28 cellular contexts compared by ENCODE assay signal in genomic region chr13:43328907-43329306, GRCh38.
DNase-seq lines count a peak whose midpoint lies in the region; ATAC-seq, FAIRE-seq and TF ChIP-seq lines count a peak whose summit lies in the region.
"Had no signal": no experiment of that assay in that cellular context is flagged by ENCODE, and none has a peak within 500 bp of the region (broad histone marks: within the 10 kb centered on the region; RNA-seq: fewer than 3 reads in every experiment).

No MANE protein-coding gene starts in this region.

- no peak overlapping the region for H3K27ac Mint-ChIP-seq in nephron progenitor cell
- H3K27ac Mint-ChIP-seq: CD14-positive monocyte; CD4-positive, alpha-beta memory T cell; CD4-positive, CD25-positive, alpha-beta regulatory T cell; CD8-positive, alpha-beta memory T cell had no signal

- H3K9ac ChIP-seq in HepG2 (ENCODE audit: insufficient read depth, low read depth, low read length): no peak overlapping the region
- H3K9ac ChIP-seq: BLaER1 had no signal

- H3K27me3 ChIP-seq in right atrium auricular region: no peaks in the 10 kb centered on the region
- H3K27me3 ChIP-seq in right lobe of liver: no peaks in the 10 kb centered on the region
- no peaks in the 10 kb centered on the region for H3K27me3 ChIP-seq in HepG2 (ENCODE audit: control insufficient read depth in 1 of 2, insufficient read depth in 2 of 2, low read length in 2 of 2)
- H3K27me3 ChIP-seq in gastroesophageal sphincter: no peaks in the 10 kb centered on the region
- no peaks in the 10 kb centered on the region for H3K27me3 ChIP-seq in psoas muscle (ENCODE audit: insufficient read depth in 3 of 3, low read length in 2 of 3)
- H3K27me3 ChIP-seq: BE2C, BLaER1 had no signal

- no peak overlapping the region for H3K4me3 ChIP-seq in right atrium auricular region
- no peak overlapping the region for H3K4me3 ChIP-seq in right lobe of liver
- no peak overlapping the region for H3K4me3 ChIP-seq in HepG2 (replicated peaks in 1 of 3; ENCODE audit: insufficient read depth in 1 of 3, low read depth in 2 of 3, low read length in 3 of 3)
- H3K4me3 ChIP-seq in gastroesophageal sphincter: no peak overlapping the region
- no peak overlapping the region for H3K4me3 ChIP-seq in psoas muscle
- H3K4me3 ChIP-seq: BLaER1 had no signal

- no peak for FAIRE-seq in HepG2 (lab: Jason Lieb, UNC)
- FAIRE-seq: A204.1, GM12891, GM19239 had no signal

- BruUV-seq in HepG2 (replicated peaks; lab: Mats Ljungman, UMichigan): no TSS peak

- H3K27me3 Mint-ChIP-seq in nephron progenitor cell (ENCODE audit: low read depth, poor library complexity): peaks cover under 1% of the 10 kb centered on the region
- H3K27me3 Mint-ChIP-seq: CD4-positive, CD25-positive, alpha-beta regulatory T cell had no signal

- H3K4me1 ChIP-seq in right atrium auricular region (no peaks in the 10 kb centered on the region), right lobe of liver (no peaks in the 10 kb centered on the region), HepG2 (ENCODE audit: insufficient read depth, low read length) (no peaks in the 10 kb centered on the region), gastroesophageal sphincter (peaks cover 0 to 34% (median 11%) of the 10 kb centered on the region in 3 donors), psoas muscle (peaks cover 7% of the 10 kb centered on the region)
- H3K4me1 ChIP-seq: BLaER1 had no signal

- intact Hi-C loops in left cardiac atrium (cut with DNase I): no loop called here
- intact Hi-C loops in right lobe of liver (cut with DNase I): no loop called here
- intact Hi-C loops in HepG2 (cut with micrococcal nuclease; ENCODE audit: unreplicated experiment): no loop called here
- intact Hi-C loops in psoas muscle (cut with DNase I): no loop called here

- no peak overlapping the region for H2AFZ ChIP-seq in HepG2 (ENCODE audit: low read length)

- no peak for TF ChIP-seq CTCF in right atrium auricular region (IDR thresholded peaks at IDR 0.05)
- TF ChIP-seq CTCF in right lobe of liver (IDR thresholded peaks at IDR 0.05): no peak
- no peak for TF ChIP-seq CTCF in HepG2 (CRISPR knock-in tag; IDR thresholded peaks at IDR 0.05)
- TF ChIP-seq CTCF in gastroesophageal sphincter (IDR thresholded peaks at IDR 0.05): no peak
- TF ChIP-seq CTCF in psoas muscle (IDR thresholded peaks at IDR 0.05): no peak
- no peak for TF ChIP-seq CTCF in nephron progenitor cell (IDR thresholded peaks at IDR 0.05)

- WGBS in right lobe of liver (ENCODE audit: insufficient coverage, low coverage, low lambda C conversion rate, missing lambda C conversion rate): 31% methylated on average over 1 of the region's 1 CpG
- 0% methylated on average over 1 of the region's 1 CpG for WGBS in HepG2 (ENCODE audit: low lambda C conversion rate)
- 50 to 92% methylated on average over 1 of the region's 1 CpG for WGBS in gastroesophageal sphincter (ENCODE audit: low coverage in 1 of 2), 2 donors
- WGBS in psoas muscle, 3 donors: 72 to 97% (median 88%) methylated on average over 1 of the region's 1 CpG

- no peaks in the 10 kb centered on the region for H3K9me3 Mint-ChIP-seq in nephron progenitor cell
- H3K9me3 Mint-ChIP-seq: CD14-positive monocyte; CD4-positive, alpha-beta memory T cell; CD4-positive, CD25-positive, alpha-beta regulatory T cell; CD8-positive, alpha-beta memory T cell had no signal

- TF ChIP-seq RAD21 in HepG2 (CRISPR knock-in tag; IDR thresholded peaks at IDR 0.05): no peak

- H3K36me3 Mint-ChIP-seq in nephron progenitor cell (ENCODE audit: low read depth): no peaks in the 10 kb centered on the region
- H3K36me3 Mint-ChIP-seq: CD14-positive monocyte; CD4-positive, alpha-beta memory T cell; CD4-positive, CD25-positive, alpha-beta regulatory T cell had no signal

- H3K9me3 ChIP-seq in right atrium auricular region: no peaks in the 10 kb centered on the region
- no peaks in the 10 kb centered on the region for H3K9me3 ChIP-seq in right lobe of liver
- no peaks in the 10 kb centered on the region for H3K9me3 ChIP-seq in HepG2 (ENCODE audit: low read length)
- H3K9me3 ChIP-seq in gastroesophageal sphincter: no peaks in the 10 kb centered on the region
- H3K9me3 ChIP-seq in psoas muscle: no peaks in the 10 kb centered on the region
- H3K9me3 ChIP-seq: BE2C, BLaER1 had no signal

- no peaks in the 10 kb centered on the region for H4K20me1 ChIP-seq in HepG2 (ENCODE audit: insufficient read depth, low read length)
- H4K20me1 ChIP-seq: BLaER1 had no signal

- CTCF ChIA-PET in HepG2 (lab: Yijun Ruan, JAX; ENCODE audit: low intra/inter-chr PET ratio, low total read pairs): no interaction called here

- H3K4me3 Mint-ChIP-seq in nephron progenitor cell: no peak overlapping the region
- H3K4me3 Mint-ChIP-seq: CD14-positive monocyte; CD4-positive, alpha-beta memory T cell; CD4-positive, CD25-positive, alpha-beta regulatory T cell; CD8-positive, alpha-beta memory T cell had no signal

- ATAC-seq in left cardiac atrium: peak; percentile 44 to 50
- peak in 3 of 4 donors; percentile 24 to 94 (median 26) for ATAC-seq in right lobe of liver
- ATAC-seq in HepG2: no peak
- no peak for ATAC-seq in gastroesophageal sphincter
- ATAC-seq in psoas muscle: peak in 3 of 4 donors; percentile 40 to 62 (median 54)
- ATAC-seq in GM19395 (IDR thresholded peaks at IDR 0.05; ENCODE audit: unreplicated experiment): no peak

- TF ChIP-seq EP300 in HepG2 (IDR thresholded peaks at IDR 0.05; ENCODE audit: low read depth in 2 of 2, low read length in 2 of 2) (no peak), HepG2 (CRISPR knock-in tag; IDR thresholded peaks at IDR 0.05; ENCODE audit: borderline replicate concordance) (no peak), gastroesophageal sphincter (IDR thresholded peaks at IDR 0.05) (no peak)

- TF ChIP-seq POLR2A in right lobe of liver (IDR thresholded peaks at IDR 0.05): no peak
- TF ChIP-seq POLR2A in HepG2 (IDR thresholded peaks at IDR 0.05; ENCODE audit: insufficient read depth in 1 of 2, low read depth in 2 of 2, low read length in 2 of 2): no peak
- TF ChIP-seq POLR2A in gastroesophageal sphincter (IDR thresholded peaks at IDR 0.05): no peak

- in situ Hi-C loops in HepG2 (cut with HindIII; ENCODE audit: extremely low pct_ligation_motif_present, low pct_unique_long_range_greater_than_20kb): no loop called here

- no peak overlapping the region for H3K27ac ChIP-seq in right atrium auricular region
- no peak overlapping the region for H3K27ac ChIP-seq in right lobe of liver
- no peak overlapping the region for H3K27ac ChIP-seq in HepG2 (ENCODE audit: extremely low read length, insufficient read depth, low read length)
- peak overlapping the region in 3 of 4 donors; percentile 35 to 71 (median 45) for H3K27ac ChIP-seq in gastroesophageal sphincter
- H3K27ac ChIP-seq in psoas muscle: no peak overlapping the region
- H3K27ac ChIP-seq: BLaER1 had no signal

- no peaks in the 10 kb centered on the region for H3K36me3 ChIP-seq in right atrium auricular region
- H3K36me3 ChIP-seq in right lobe of liver: no peaks in the 10 kb centered on the region
- H3K36me3 ChIP-seq in HepG2 (replicated peaks in 1 of 2; ENCODE audit: control insufficient read depth in 1 of 2, insufficient read depth in 2 of 2, low read length in 2 of 2): no peaks in the 10 kb centered on the region
- H3K36me3 ChIP-seq in gastroesophageal sphincter: no peaks in the 10 kb centered on the region
- H3K36me3 ChIP-seq in psoas muscle (ENCODE audit: insufficient read depth in 1 of 2, low read depth in 1 of 2): no peaks in the 10 kb centered on the region
- H3K36me3 ChIP-seq: BE2C, BLaER1 had no signal

- POLR2A ChIA-PET in HepG2 (lab: Yijun Ruan, JAX): no interaction called here

- H3K4me2 ChIP-seq in HepG2 (ENCODE audit: low read depth, low read length): no peak overlapping the region
- H3K4me2 ChIP-seq: BLaER1 had no signal

- H3K79me2 ChIP-seq in HepG2 (ENCODE audit: insufficient read depth, low read length): no peaks in the 10 kb centered on the region

- peaks cover 34% of the 10 kb centered on the region for H3K4me1 Mint-ChIP-seq in nephron progenitor cell
- H3K4me1 Mint-ChIP-seq: CD14-positive monocyte; CD4-positive, alpha-beta memory T cell; CD4-positive, CD25-positive, alpha-beta regulatory T cell had no signal

- DNase-seq in left cardiac atrium (no peak), right atrium auricular region (ENCODE audit: low spot score) (no peak), right lobe of liver (no peak), HepG2 (ENCODE audit: low spot score) (no peak), psoas muscle (no peak), nephron progenitor cell (no peak)
- DNase-seq: 8988T; ACHN; BE2C; C1 segment of cervical spinal cord; CD4-positive, alpha-beta memory T cell; CD4-positive, CD25-positive, alpha-beta regulatory T cell; CD8-positive, alpha-beta memory T cell; COR-L47; DMS 273 treated with DMSO at 0.1 percent for 48 hours; DMS153; DMS53; DMS79; DND-41; EL; GDM1 had no signal

TF ChIP-seq in HepG2, 621 proteins besides CTCF, POLR2A, EP300 and RAD21 (continues in another document):
- no peak for TF ChIP-seq SAP130 (CRISPR knock-in tag; IDR thresholded peaks at IDR 0.05; ENCODE audit: low read depth)
- no peak for TF ChIP-seq BHLHE40 (IDR thresholded peaks at IDR 0.05; ENCODE audit: low read length)
- TF ChIP-seq ZNF713 (CRISPR knock-in tag; IDR thresholded peaks at IDR 0.05): no peak
- no peak for TF ChIP-seq ZNF446 (CRISPR knock-in tag; IDR thresholded peaks at IDR 0.05)
- no peak for TF ChIP-seq ATM (IDR thresholded peaks at IDR 0.05; ENCODE audit: borderline replicate concordance)
- TF ChIP-seq ZNF788 (CRISPR knock-in tag; IDR thresholded peaks at IDR 0.05; ENCODE audit: borderline replicate concordance): no peak
- TF ChIP-seq AHR (CRISPR knock-in tag; IDR thresholded peaks at IDR 0.05): no peak
- no peak for TF ChIP-seq NFATC3 (CRISPR knock-in tag; IDR thresholded peaks at IDR 0.05)
- no peak for TF ChIP-seq NRL (CRISPR knock-in tag; IDR thresholded peaks at IDR 0.05; ENCODE audit: borderline replicate concordance)
- TF ChIP-seq RELA (CRISPR knock-in tag; IDR thresholded peaks at IDR 0.05): no peak
- no peak for TF ChIP-seq PHF8 (CRISPR knock-in tag; IDR thresholded peaks at IDR 0.05)
- no peak for TF ChIP-seq ZNF720 (CRISPR knock-in tag; IDR thresholded peaks at IDR 0.05)
- no peak for TF ChIP-seq NFYC (CRISPR knock-in tag; IDR thresholded peaks at IDR 0.05)
- TF ChIP-seq HNF4G (IDR thresholded peaks at IDR 0.05; ENCODE audit: borderline replicate concordance, low read depth, low read length): no peak
- no peak for TF ChIP-seq HNF4G (CRISPR knock-in tag; IDR thresholded peaks at IDR 0.05; ENCODE audit: borderline replicate concordance, low read depth)
- no peak for TF ChIP-seq SP1 (IDR thresholded peaks at IDR 0.05)
- no peak for TF ChIP-seq SP1 (CRISPR knock-in tag; IDR thresholded peaks at IDR 0.05)
- no peak for TF ChIP-seq ZBTB3 (CRISPR knock-in tag; IDR thresholded peaks at IDR 0.05; ENCODE audit: borderline replicate concordance, low read depth)

Comparison
In these comparisons a context has a peak if more than half of its experiments do, and no peak if none do; other contexts are left out.
1. ATAC-seq: peak in left cardiac atrium (2 of 2), right lobe of liver (3 of 4) and psoas muscle (3 of 4); none in HepG2 (single experiment), gastroesophageal sphincter (single experiment) and GM19395 (single experiment).
2. H3K27ac ChIP-seq: peak in gastroesophageal sphincter (3 of 4); none in right atrium auricular region (0 of 2), right lobe of liver (0 of 3), HepG2 (single experiment) and psoas muscle (single experiment).